14 cellular contexts compared by ENCODE assay signal in the genomic region with DNA sequence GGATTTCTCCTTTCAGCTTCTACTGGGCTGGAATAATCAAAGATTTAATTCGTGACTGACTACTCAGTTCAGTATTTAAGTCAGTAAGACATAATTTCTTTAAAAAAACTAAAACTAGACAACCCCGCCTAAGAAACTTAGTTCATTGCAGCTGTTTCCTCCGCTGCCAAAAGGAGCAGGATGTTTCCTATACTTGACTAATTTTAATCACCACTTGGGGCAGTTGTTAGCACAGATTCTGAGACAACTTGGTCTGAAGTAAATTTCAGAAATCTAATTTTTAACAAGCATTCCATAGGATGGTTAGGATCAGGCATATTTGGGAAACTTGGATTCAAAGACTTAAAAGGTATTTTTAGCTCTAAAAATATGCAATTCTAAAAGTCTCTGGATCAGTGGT. TPM values are rescaled to one million over a fixed set of nuclear protein-coding genes. Genes with fewer than 3 reads are reported as not detected.
DNase-seq lines count a peak whose midpoint lies in the region; ATAC-seq, FAIRE-seq and TF ChIP-seq lines count a peak whose summit lies in the region.
"Had no signal": no experiment of that assay in that cellular context is flagged by ENCODE, and none has a peak within 500 bp of the region (broad histone marks: within the 10 kb centered on the region; RNA-seq: fewer than 3 reads in every experiment).

No MANE protein-coding gene starts in this region.

- H3K9ac ChIP-seq in HCT116 (ENCODE audit: low read length) (no peak overlapping the region), K562 (ENCODE audit: insufficient read depth in 1 of 2, low read depth in 2 of 2, low read length in 2 of 2) (no peak overlapping the region), trophoblast cell (ENCODE audit: low read length) (no peak overlapping the region)

- H3K4me2 ChIP-seq in HCT116 (ENCODE audit: low read length) (no peak overlapping the region), K562 (ENCODE audit: insufficient read depth, low read length) (no peak overlapping the region), trophoblast cell (ENCODE audit: low read length) (no peak overlapping the region)
- H3K4me2 ChIP-seq: smooth muscle cell had no signal

- H2AK5ac ChIP-seq in trophoblast cell (ENCODE audit: low read length) = no peak overlapping the region

- H3K27me3 ChIP-seq in HCT116 (ENCODE audit: insufficient read depth, low read length) (no peaks in the 10 kb centered on the region), K562 (ENCODE audit: control insufficient read depth in 2 of 2, insufficient read depth in 2 of 2, low read length in 2 of 2) (no peaks in the 10 kb centered on the region), trophoblast cell (ENCODE audit: insufficient read depth, low read length) (no peaks in the 10 kb centered on the region), BE2C (no peaks in the 10 kb centered on the region), small intestine (ENCODE audit: control insufficient read depth in 2 of 2, insufficient read depth in 2 of 2, low read length in 2 of 2) (no peaks in the 10 kb centered on the region)
- H3K27me3 ChIP-seq: uterus had no signal

- TF ChIP-seq EP300 in K562 (IDR thresholded peaks at IDR 0.05; ENCODE audit: low read length) = no peak

- BruUV-seq in HCT116 (replicated peaks; lab: Mats Ljungman, UMichigan) (no TSS peak), K562 (replicated peaks; lab: Mats Ljungman, UMichigan) (no TSS peak)

- no peaks in the 10 kb centered on the region for H3K9me1 ChIP-seq in K562 (ENCODE audit: control insufficient read depth, insufficient read depth, low read length)

- WGBS in K562 (ENCODE audit: insufficient coverage, low coverage, missing lambda C conversion rate) = 58% methylated on average over 3 of the region's 3 CpGs
- no CpG with 5 or more reads among the region's 3 CpGs for WGBS in trophoblast cell (ENCODE audit: extremely low coverage, insufficient coverage, insufficient read length)
- 36 to 77% (median 68%) methylated on average over 3 of the region's 3 CpGs for WGBS in small intestine, 3 donors

- peak in 2 of 3 experiments; percentile 9 to 11; a peak in 2 of 6 replicates for TF ChIP-seq CTCF in HCT116 (IDR thresholded peaks at IDR 0.05 in 2 of 3, conservative IDR thresholded peaks at IDR 0.05 in 1 of 3; ENCODE audit: borderline replicate concordance in 1 of 3, insufficient read depth in 1 of 3, low read depth in 2 of 3, low read length in 2 of 3)
- TF ChIP-seq CTCF in K562 (IDR thresholded peaks at IDR 0.05 in 2 of 3, conservative IDR thresholded peaks at IDR 0.05 in 1 of 3; ENCODE audit: insufficient read depth in 2 of 3, low read depth in 1 of 3, low read length in 3 of 3) = peak in 1 of 3 experiments; percentile 7; a peak in 1 of 6 replicates
- no peak for TF ChIP-seq CTCF in BE2C (IDR thresholded peaks at IDR 0.05; ENCODE audit: low read depth, low read length)

- no peak overlapping the region for H3K4ac ChIP-seq in trophoblast cell (ENCODE audit: low read depth, low read length)

- no peak overlapping the region for H4K8ac ChIP-seq in trophoblast cell (ENCODE audit: low read depth, low read length)

- no peak overlapping the region for H2BK5ac ChIP-seq in trophoblast cell (ENCODE audit: low read depth, low read length, poor library complexity)

- no peak overlapping the region for H4K12ac ChIP-seq in trophoblast cell (ENCODE audit: low read depth, low read length)

- no peak overlapping the region for H2AFZ ChIP-seq in HCT116 (ENCODE audit: low read depth, low read length, poor library complexity, severe bottlenecking)
- no peak overlapping the region for H2AFZ ChIP-seq in K562 (ENCODE audit: low read depth, low read length)
- no peak overlapping the region for H2AFZ ChIP-seq in trophoblast cell (ENCODE audit: insufficient read depth, low read length, poor library complexity)

- in situ Hi-C loops in K562 (cut with MboI) = no loop called here

- CTCF ChIA-PET in HCT116 (lab: Charles Lee) = interaction anchor here (1.1 kb wide), 2 partner anchors 22 to 34 kb away, joined by 3 read pairs; no protein-coding TSS in a partner anchor
- CTCF ChIA-PET in K562 (lab: Yijun Ruan, JAX; ENCODE audit: low intra/inter-chr PET ratio) = no interaction called here

- peaks cover 0 to 2% of the 10 kb centered on the region in 2 experiments; a peak in 1 of 4 replicates for H3K4me1 ChIP-seq in HCT116 (ENCODE audit: control insufficient read depth in 1 of 2, insufficient read depth in 2 of 2, low read length in 2 of 2)
- H3K4me1 ChIP-seq in K562 (replicated peaks in 1 of 2; ENCODE audit: control insufficient read depth in 2 of 2, insufficient read depth in 2 of 2, low read length in 2 of 2) = no peaks in the 10 kb centered on the region
- no peaks in the 10 kb centered on the region for H3K4me1 ChIP-seq in trophoblast cell (ENCODE audit: control insufficient read depth in 1 of 2, insufficient read depth in 2 of 2, low read length in 2 of 2)
- no peaks in the 10 kb centered on the region for H3K4me1 ChIP-seq in BE2C
- no peaks in the 10 kb centered on the region for H3K4me1 ChIP-seq in small intestine (ENCODE audit: control insufficient read depth in 2 of 2, insufficient read depth in 1 of 2, low read depth in 1 of 2, low read length in 1 of 2)
- H3K4me1 ChIP-seq: uterus had no signal

- ATAC-seq in HCT116 (no peak), K562 (0 out of 3 replicates have a peak, but pooled peaks have one; percentile 41)
- ATAC-seq: activated CD8-positive, alpha-beta T cell treated with anti-CD3 and anti-CD28 coated beads, Interleukin-2, amount 10 ng/mL, durations not matched to agents 7 days and 5 days; T-cell had no signal

- 0 out of 2 replicates have a peak, but pooled peaks cover 4% of the 10 kb centered on the region for H3K79me2 ChIP-seq in HCT116 (ENCODE audit: insufficient read depth, low read length)
- no peaks in the 10 kb centered on the region for H3K79me2 ChIP-seq in K562 (ENCODE audit: control insufficient read depth, insufficient read depth, low read length)
- no peaks in the 10 kb centered on the region for H3K79me2 ChIP-seq in trophoblast cell (ENCODE audit: control insufficient read depth, insufficient read depth, low read length, poor library complexity)

- no peaks in the 10 kb centered on the region for H3K79me1 ChIP-seq in trophoblast cell (ENCODE audit: low read length)

- DNase-seq in AG08395 (ENCODE audit: low spot score) (peak; percentile 23), HCT116 (ENCODE audit: low read depth, low spot score) (no peak), K562 (ENCODE audit: extremely low read depth in 1 of 4, low spot score in 3 of 4) (no peak), left kidney (ENCODE audit: low read depth, low spot score) (peak; percentile 6), NCI-H524 treated with DMSO at 0.1 percent for 48 hours (lab: John Stamatoyannopoulos, UW) (no peak), trophoblast cell (no peak), BE2C (no peak), small intestine (no peak)
- DNase-seq: activated CD8-positive, alpha-beta T cell treated with anti-CD3 and anti-CD28 coated beads, Interleukin-2, amount 10 ng/mL, durations not matched to agents 7 days and 5 days; activated naive CD8-positive, alpha-beta T cell treated with anti-CD3 and anti-CD28 coated beads, Interleukin-2, amount 10 ng/mL, durations not matched to agents 7 days and 5 days; effector CD8-positive, alpha-beta T cell; T-cell; uterus had no signal

- TF ChIP-seq RAD21 in HCT116 (IDR thresholded peaks at IDR 0.05; ENCODE audit: low read depth) = no peak
- no peak for TF ChIP-seq RAD21 in K562 (CRISPR knock-in tag; conservative IDR thresholded peaks at IDR 0.05 in 1 of 2, IDR thresholded peaks at IDR 0.05 in 1 of 2)

- POLR2A ChIA-PET in HCT116 (lab: Charles Lee) (interaction anchor here (1.3 kb wide), 1 partner anchor 21 kb away, joined by 3 read pairs; no protein-coding TSS in a partner anchor), K562 (lab: Yijun Ruan, JAX) (interaction anchor here (0.8 to 8.9 kb wide), 9 partner anchors 9 to 131 kb away, joined by 3 to 47 read pairs (median 3); no protein-coding TSS in a partner anchor)

- H3K9me2 ChIP-seq in HCT116 (ENCODE audit: insufficient read depth) = no peaks in the 10 kb centered on the region

- H4K20me1 ChIP-seq in HCT116 (ENCODE audit: insufficient read depth) (no peaks in the 10 kb centered on the region), K562 (replicated peaks; ENCODE audit: control insufficient read depth, insufficient read depth, low read length) (no peaks in the 10 kb centered on the region)

- RAD21 ChIA-PET in HCT116 (lab: Charles Lee; ENCODE audit: low non-redundant PET in 1 of 2, low total read pairs in 2 of 2, uncharacterized antibody in 2 of 2, unreplicated experiment in 2 of 2) = no interaction called here

- H3K9me3 ChIP-seq in HCT116 (ENCODE audit: control insufficient read depth in 1 of 2, insufficient read depth in 1 of 2, low read depth in 1 of 2, low read length in 2 of 2) (no peaks in the 10 kb centered on the region), K562 (replicated peaks; ENCODE audit: control insufficient read depth, insufficient read depth, low read depth, low read length) (no peaks in the 10 kb centered on the region), trophoblast cell (ENCODE audit: insufficient read depth, low read depth, low read length) (no peaks in the 10 kb centered on the region), BE2C (no peaks in the 10 kb centered on the region), small intestine (ENCODE audit: control insufficient read depth, low read depth) (no peaks in the 10 kb centered on the region)
- H3K9me3 ChIP-seq: uterus had no signal

- TF ChIP-seq POLR2A in HCT116 (IDR thresholded peaks at IDR 0.05; ENCODE audit: borderline replicate concordance, extremely low read depth, insufficient read depth, insufficient read length) = no peak
- no peak for TF ChIP-seq POLR2A in K562 (conservative IDR thresholded peaks at IDR 0.05)

- H4K91ac ChIP-seq in trophoblast cell (ENCODE audit: low read depth, low read length) = no peak overlapping the region

- FAIRE-seq in K562 (lab: Jason Lieb, UNC) (no peak), small intestine (lab: Jason Lieb, UNC) (no peak)

- no peak overlapping the region for H2BK12ac ChIP-seq in trophoblast cell (ENCODE audit: low read length)

- no peak overlapping the region for H3K23ac ChIP-seq in trophoblast cell (ENCODE audit: low read length)

- H3K18ac ChIP-seq in trophoblast cell (ENCODE audit: low read length) = no peak overlapping the region

- H3K4me3 ChIP-seq in HCT116 (replicated peaks in 1 of 2; ENCODE audit: low read depth in 1 of 2, low read length in 2 of 2) (no peak overlapping the region), K562 (no peak overlapping the region), trophoblast cell (ENCODE audit: low read depth, low read length) (no peak overlapping the region), BE2C (ENCODE audit: low read depth, low read length) (no peak overlapping the region), small intestine (ENCODE audit: low read depth in 1 of 2, low read length in 2 of 2) (no peak overlapping the region)
- H3K4me3 ChIP-seq: smooth muscle cell, uterus had no signal

- H3K27ac ChIP-seq in HCT116 (ENCODE audit: low read depth, low read length) = no peak overlapping the region
- H3K27ac ChIP-seq in K562 (ENCODE audit: extremely low read depth, low read depth, low read length) = no peak overlapping the region
- no peak overlapping the region for H3K27ac ChIP-seq in trophoblast cell (ENCODE audit: low read depth, low read length)
- H3K27ac ChIP-seq in small intestine (ENCODE audit: low read depth in 1 of 2, low read length in 1 of 2) = no peak overlapping the region
- H3K27ac ChIP-seq: uterus had no signal

- no peak overlapping the region for H3K14ac ChIP-seq in trophoblast cell (ENCODE audit: low read length)

- H2BK120ac ChIP-seq in trophoblast cell (ENCODE audit: insufficient read depth, low read length, poor library complexity) = no peak overlapping the region

- H3K36me3 ChIP-seq in HCT116 (ENCODE audit: control insufficient read depth in 1 of 2, insufficient read depth in 2 of 2, low read length in 2 of 2) (peaks cover 2 to 13% of the 10 kb centered on the region in 2 experiments; a peak in 3 of 4 replicates), K562 (ENCODE audit: control insufficient read depth, insufficient read depth, low read length) (peaks cover 90% of the 10 kb centered on the region), trophoblast cell (ENCODE audit: control insufficient read depth in 1 of 2, insufficient read depth in 2 of 2, low read length in 2 of 2) (peaks cover 11 to 15% of the 10 kb centered on the region in 2 experiments), BE2C (peaks cover 54% of the 10 kb centered on the region), small intestine (ENCODE audit: control insufficient read depth in 2 of 2, insufficient read depth in 2 of 2, low read length in 2 of 2) (peaks cover 11 to 16% of the 10 kb centered on the region in 2 donors)
- H3K36me3 ChIP-seq: uterus had no signal

- intact Hi-C loops in HCT116 (cut with micrococcal nuclease) = no loop called here
- intact Hi-C loops in K562 (cut with micrococcal nuclease) = no loop called here

RNA-seq across cellular contexts. Expression of gene EPRS1, which starts 34.0 kb away (rescaled TPM):
- 188 TPM for total RNA-seq in HCT116 (2021; ENCODE audit: unreplicated experiment)
- 121 and 139 TPM in 2 replicates for polyA plus RNA-seq in HCT116 (2012)
- 75.9 and 190 TPM in 2 replicates for total RNA-seq in K562 (2011; cell fraction: chromatin; rRNA removed; ENCODE audit: low replicate concordance)
- total RNA-seq in K562 (2011; cell fraction: nucleolus; rRNA removed) = 38.2 and 50.7 TPM in 2 replicates
- 69.8 and 70.2 TPM in 2 replicates for total RNA-seq in K562 (2011; cell fraction: nucleoplasm; rRNA removed)
- total RNA-seq in K562 (2014; rRNA removed) = 155 and 222 TPM in 2 replicates
- total RNA-seq in K562 (2014; rRNA removed; fragmentation: Illumina TruSeq; extraction: Trizol) = 283 and 311 TPM in 2 replicates
- total RNA-seq in K562 (2015; rRNA removed; fragmentation: Illumina TruSeq; extraction: Trizol) = 187 and 212 TPM in 2 replicates
- total RNA-seq in K562 (2021) = 230 and 248 TPM in 2 replicates
- polyA plus RNA-seq in K562 (2011; rRNA removed) = 277 and 289 TPM in 2 replicates
- 48.7 and 94.1 TPM in 2 replicates for polyA plus RNA-seq in K562 (2011; cell fraction: cytosol; rRNA removed)
- 121 and 166 TPM in 2 replicates for polyA plus RNA-seq in K562 (2011; cell fraction: nucleus; rRNA removed)
- polyA plus RNA-seq in K562 (2012) = 169 and 312 TPM in 2 replicates
- polyA plus RNA-seq in K562 (2014; fragmentation: Illumina TruSeq; extraction: Trizol) = 208 and 275 TPM in 2 replicates
- polyA plus RNA-seq in K562 (2014; fragmentation: Nextera tagmentation; extraction: Ambion mirVana) = 100 to 1,000 TPM; 193 to 291 TPM
- 129 and 172 TPM in 2 replicates for polyA plus RNA-seq in K562 (2014; rRNA removed)
- polyA minus RNA-seq in K562 (2011; rRNA and poly(A)+ RNA removed) = 398 and 424 TPM in 2 replicates
- 183 and 198 TPM in 2 replicates for polyA minus RNA-seq in K562 (2011; cell fraction: cytosol; rRNA and poly(A)+ RNA removed)
- 40.8 and 115 TPM in 2 replicates for polyA minus RNA-seq in K562 (2011; cell fraction: nucleus; rRNA and poly(A)+ RNA removed)
- 99.4 and 103 TPM in 2 replicates for polyA plus RNA-seq in trophoblast cell (2013)
- polyA plus RNA-seq in BE2C (2012; ENCODE audit: insufficient read depth, insufficient read length, low read depth) = 176 TPM
- polyA plus RNA-seq in small intestine = 10 to 100 TPM; 14.1 to 76.0 (median 37.8) TPM

Comparison
In these comparisons a context has a peak if more than half of its experiments do, and no peak if none do; other contexts are left out.
1. DNase-seq: peak in AG08395 (single experiment) and left kidney (single experiment); none in HCT116 (single experiment), K562 (0 of 4), NCI-H524 treated with DMSO at 0.1 percent for 48 hours (single experiment), trophoblast cell (0 of 2), BE2C (single experiment) and small intestine (single experiment).